1 cellular context compared by ENCODE assay signal in the genomic region with DNA sequence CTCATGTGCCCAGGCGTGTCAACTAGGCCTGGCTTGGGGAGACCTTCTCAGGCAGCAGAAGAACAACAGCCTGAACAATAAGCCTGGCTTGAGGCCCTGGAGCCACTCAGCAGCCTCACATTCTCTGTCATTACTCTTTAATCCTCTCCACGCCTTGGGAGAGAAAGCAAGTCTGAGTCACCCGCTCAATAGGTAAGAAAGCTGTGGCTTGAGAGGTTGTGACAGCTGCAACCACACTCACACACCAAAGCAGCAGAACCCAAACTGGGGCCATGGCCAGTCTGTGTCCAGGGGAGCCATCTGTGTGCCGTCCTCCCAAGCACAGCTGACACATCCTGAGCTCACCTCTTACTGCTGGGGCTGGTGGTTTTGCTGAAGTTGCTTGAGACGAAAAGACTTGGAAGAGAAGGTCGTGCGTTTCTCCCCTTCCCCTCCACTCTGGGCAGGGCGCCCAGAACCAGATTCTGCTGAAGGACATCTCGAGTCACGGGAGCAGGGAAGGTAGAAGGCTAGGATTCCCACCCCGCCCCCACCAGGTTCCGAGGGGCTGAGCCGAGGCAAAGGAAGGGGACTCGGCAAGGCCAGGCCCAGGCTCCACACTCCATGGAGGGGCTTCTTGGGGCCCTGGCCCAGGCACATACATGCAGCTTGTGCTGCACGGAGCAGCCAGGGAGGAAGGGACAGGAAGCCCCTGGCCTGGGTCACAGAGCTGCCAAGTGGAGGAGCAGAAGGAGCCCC.
TF ChIP-seq lines count a peak whose summit lies in the region.

No MANE protein-coding gene starts in this region.

TF ChIP-seq in HepG2, 621 proteins besides CTCF, POLR2A, EP300 and RAD21 (continues in another document):
- no peak for TF ChIP-seq CC2D1A (CRISPR knock-in tag; IDR thresholded peaks at IDR 0.05)
- TF ChIP-seq PCBP1 (IDR thresholded peaks at IDR 0.05; ENCODE audit: borderline replicate concordance, low read depth, low read length) = no peak
- no peak for TF ChIP-seq ZNF879 (CRISPR knock-in tag; IDR thresholded peaks at IDR 0.05)
- TF ChIP-seq, protein P1, sequence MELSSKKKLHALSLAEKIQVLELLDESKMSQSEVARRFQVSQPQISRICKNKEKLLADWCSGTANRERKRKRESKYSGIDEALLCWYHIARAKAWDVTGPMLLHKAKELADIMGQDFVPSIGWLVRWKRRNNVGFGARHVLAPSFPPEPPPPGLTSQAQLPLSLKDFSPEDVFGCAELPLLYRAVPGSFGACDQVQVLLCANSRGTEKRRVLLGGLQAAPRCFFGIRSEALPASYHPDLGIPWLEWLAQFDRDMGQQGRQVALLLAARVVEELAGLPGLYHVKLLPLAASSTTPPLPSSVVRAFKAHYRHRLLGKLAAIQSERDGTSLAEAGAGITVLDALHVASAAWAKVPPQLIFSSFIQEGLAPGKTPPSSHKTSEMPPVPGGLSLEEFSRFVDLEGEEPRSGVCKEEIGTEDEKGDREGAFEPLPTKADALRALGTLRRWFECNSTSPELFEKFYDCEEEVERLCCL (CRISPR knock-in tag; IDR thresholded peaks at IDR 0.05; ENCODE audit: borderline replicate concordance) = no peak
- TF ChIP-seq HOXA5 (CRISPR knock-in tag; IDR thresholded peaks at IDR 0.05) = no peak
- no peak for TF ChIP-seq NFYB (CRISPR knock-in tag; IDR thresholded peaks at IDR 0.05)
- TF ChIP-seq, protein P2, sequence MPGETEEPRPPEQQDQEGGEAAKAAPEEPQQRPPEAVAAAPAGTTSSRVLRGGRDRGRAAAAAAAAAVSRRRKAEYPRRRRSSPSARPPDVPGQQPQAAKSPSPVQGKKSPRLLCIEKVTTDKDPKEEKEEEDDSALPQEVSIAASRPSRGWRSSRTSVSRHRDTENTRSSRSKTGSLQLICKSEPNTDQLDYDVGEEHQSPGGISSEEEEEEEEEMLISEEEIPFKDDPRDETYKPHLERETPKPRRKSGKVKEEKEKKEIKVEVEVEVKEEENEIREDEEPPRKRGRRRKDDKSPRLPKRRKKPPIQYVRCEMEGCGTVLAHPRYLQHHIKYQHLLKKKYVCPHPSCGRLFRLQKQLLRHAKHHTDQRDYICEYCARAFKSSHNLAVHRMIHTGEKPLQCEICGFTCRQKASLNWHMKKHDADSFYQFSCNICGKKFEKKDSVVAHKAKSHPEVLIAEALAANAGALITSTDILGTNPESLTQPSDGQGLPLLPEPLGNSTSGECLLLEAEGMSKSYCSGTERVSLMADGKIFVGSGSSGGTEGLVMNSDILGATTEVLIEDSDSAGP (CRISPR knock-in tag; IDR thresholded peaks at IDR 0.05; ENCODE audit: borderline replicate concordance) = peak; percentile 64; the same call in 1 of the 2 replicates
- no peak for TF ChIP-seq RNF2 (conservative IDR thresholded peaks at IDR 0.05; ENCODE audit: low read depth)
- no peak for TF ChIP-seq ZSCAN25 (CRISPR knock-in tag; IDR thresholded peaks at IDR 0.05)
- TF ChIP-seq SSRP1 (CRISPR knock-in tag; IDR thresholded peaks at IDR 0.05) = no peak
- TF ChIP-seq, protein P3, sequence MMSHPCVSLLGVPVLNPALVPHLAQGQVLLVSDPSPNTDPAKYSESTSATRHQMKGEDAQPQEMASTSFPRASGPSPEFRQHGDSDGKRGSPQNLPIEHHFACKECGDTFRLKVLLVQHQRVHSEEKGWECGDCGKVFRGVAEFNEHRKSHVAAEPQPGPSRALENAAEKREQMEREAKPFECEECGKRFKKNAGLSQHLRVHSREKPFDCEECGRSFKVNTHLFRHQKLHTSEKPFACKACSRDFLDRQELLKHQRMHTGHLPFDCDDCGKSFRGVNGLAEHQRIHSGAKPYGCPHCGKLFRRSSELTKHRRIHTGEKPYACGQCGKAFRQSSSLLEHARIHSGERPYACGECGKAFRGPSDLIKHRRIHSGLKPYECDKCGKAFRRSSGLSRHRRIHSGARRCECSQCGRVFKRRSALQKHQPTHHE (CRISPR knock-in tag; IDR thresholded peaks at IDR 0.05; ENCODE audit: borderline replicate concordance) = no peak
- TF ChIP-seq ZFP36L2 (CRISPR knock-in tag; IDR thresholded peaks at IDR 0.05) = no peak
- TF ChIP-seq, protein P4, sequence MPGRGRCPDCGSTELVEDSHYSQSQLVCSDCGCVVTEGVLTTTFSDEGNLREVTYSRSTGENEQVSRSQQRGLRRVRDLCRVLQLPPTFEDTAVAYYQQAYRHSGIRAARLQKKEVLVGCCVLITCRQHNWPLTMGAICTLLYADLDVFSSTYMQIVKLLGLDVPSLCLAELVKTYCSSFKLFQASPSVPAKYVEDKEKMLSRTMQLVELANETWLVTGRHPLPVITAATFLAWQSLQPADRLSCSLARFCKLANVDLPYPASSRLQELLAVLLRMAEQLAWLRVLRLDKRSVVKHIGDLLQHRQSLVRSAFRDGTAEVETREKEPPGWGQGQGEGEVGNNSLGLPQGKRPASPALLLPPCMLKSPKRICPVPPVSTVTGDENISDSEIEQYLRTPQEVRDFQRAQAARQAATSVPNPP (CRISPR knock-in tag; IDR thresholded peaks at IDR 0.05) = no peak
- TF ChIP-seq ZNF713 (CRISPR knock-in tag; IDR thresholded peaks at IDR 0.05) = no peak
- no peak for TF ChIP-seq TMF1 (CRISPR knock-in tag; IDR thresholded peaks at IDR 0.05; ENCODE audit: low read depth)
- no peak for TF ChIP-seq ZNF839 (CRISPR knock-in tag; IDR thresholded peaks at IDR 0.05; ENCODE audit: borderline replicate concordance)
- TF ChIP-seq ZNF558 (CRISPR knock-in tag; IDR thresholded peaks at IDR 0.05; ENCODE audit: borderline replicate concordance) = no peak
- TF ChIP-seq, protein P5, sequence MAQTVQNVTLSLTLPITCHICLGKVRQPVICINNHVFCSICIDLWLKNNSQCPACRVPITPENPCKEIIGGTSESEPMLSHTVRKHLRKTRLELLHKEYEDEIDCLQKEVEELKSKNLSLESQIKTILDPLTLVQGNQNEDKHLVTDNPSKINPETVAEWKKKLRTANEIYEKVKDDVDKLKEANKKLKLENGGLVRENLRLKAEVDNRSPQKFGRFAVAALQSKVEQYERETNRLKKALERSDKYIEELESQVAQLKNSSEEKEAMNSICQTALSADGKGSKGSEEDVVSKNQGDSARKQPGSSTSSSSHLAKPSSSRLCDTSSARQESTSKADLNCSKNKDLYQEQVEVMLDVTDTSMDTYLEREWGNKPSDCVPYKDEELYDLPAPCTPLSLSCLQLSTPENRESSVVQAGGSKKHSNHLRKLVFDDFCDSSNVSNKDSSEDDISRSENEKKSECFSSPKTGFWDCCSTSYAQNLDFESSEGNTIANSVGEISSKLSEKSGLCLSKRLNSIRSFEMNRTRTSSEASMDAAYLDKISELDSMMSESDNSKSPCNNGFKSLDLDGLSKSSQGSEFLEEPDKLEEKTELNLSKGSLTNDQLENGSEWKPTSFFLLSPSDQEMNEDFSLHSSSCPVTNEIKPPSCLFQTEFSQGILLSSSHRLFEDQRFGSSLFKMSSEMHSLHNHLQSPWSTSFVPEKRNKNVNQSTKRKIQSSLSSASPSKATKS (CRISPR knock-in tag; IDR thresholded peaks at IDR 0.05) = no peak
- TF ChIP-seq, protein P6, sequence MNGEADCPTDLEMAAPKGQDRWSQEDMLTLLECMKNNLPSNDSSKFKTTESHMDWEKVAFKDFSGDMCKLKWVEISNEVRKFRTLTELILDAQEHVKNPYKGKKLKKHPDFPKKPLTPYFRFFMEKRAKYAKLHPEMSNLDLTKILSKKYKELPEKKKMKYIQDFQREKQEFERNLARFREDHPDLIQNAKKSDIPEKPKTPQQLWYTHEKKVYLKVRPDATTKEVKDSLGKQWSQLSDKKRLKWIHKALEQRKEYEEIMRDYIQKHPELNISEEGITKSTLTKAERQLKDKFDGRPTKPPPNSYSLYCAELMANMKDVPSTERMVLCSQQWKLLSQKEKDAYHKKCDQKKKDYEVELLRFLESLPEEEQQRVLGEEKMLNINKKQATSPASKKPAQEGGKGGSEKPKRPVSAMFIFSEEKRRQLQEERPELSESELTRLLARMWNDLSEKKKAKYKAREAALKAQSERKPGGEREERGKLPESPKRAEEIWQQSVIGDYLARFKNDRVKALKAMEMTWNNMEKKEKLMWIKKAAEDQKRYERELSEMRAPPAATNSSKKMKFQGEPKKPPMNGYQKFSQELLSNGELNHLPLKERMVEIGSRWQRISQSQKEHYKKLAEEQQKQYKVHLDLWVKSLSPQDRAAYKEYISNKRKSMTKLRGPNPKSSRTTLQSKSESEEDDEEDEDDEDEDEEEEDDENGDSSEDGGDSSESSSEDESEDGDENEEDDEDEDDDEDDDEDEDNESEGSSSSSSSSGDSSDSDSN (CRISPR knock-in tag; IDR thresholded peaks at IDR 0.05) = peak; percentile 41; the same call in 1 of the 2 replicates
- no peak for TF ChIP-seq ZNF577 (CRISPR knock-in tag; IDR thresholded peaks at IDR 0.05; ENCODE audit: borderline replicate concordance, low read depth)
- TF ChIP-seq, protein P7, sequence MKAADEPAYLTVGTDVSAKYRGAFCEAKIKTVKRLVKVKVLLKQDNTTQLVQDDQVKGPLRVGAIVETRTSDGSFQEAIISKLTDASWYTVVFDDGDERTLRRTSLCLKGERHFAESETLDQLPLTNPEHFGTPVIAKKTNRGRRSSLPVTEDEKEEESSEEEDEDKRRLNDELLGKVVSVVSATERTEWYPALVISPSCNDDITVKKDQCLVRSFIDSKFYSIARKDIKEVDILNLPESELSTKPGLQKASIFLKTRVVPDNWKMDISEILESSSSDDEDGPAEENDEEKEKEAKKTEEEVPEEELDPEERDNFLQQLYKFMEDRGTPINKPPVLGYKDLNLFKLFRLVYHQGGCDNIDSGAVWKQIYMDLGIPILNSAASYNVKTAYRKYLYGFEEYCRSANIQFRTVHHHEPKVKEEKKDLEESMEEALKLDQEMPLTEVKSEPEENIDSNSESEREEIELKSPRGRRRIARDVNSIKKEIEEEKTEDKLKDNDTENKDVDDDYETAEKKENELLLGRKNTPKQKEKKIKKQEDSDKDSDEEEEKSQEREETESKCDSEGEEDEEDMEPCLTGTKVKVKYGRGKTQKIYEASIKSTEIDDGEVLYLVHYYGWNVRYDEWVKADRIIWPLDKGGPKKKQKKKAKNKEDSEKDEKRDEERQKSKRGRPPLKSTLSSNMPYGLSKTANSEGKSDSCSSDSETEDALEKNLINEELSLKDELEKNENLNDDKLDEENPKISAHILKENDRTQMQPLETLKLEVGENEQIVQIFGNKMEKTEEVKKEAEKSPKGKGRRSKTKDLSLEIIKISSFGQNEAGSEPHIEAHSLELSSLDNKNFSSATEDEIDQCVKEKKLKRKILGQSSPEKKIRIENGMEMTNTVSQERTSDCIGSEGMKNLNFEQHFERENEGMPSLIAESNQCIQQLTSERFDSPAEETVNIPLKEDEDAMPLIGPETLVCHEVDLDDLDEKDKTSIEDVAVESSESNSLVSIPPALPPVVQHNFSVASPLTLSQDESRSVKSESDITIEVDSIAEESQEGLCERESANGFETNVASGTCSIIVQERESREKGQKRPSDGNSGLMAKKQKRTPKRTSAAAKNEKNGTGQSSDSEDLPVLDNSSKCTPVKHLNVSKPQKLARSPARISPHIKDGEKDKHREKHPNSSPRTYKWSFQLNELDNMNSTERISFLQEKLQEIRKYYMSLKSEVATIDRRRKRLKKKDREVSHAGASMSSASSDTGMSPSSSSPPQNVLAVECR (CRISPR knock-in tag; IDR thresholded peaks at IDR 0.05; ENCODE audit: borderline replicate concordance) = peak; percentile 40; the same call in 1 of the 2 replicates
- TF ChIP-seq SMARCE1 (IDR thresholded peaks at IDR 0.05; ENCODE audit: borderline replicate concordance) = no peak
- no peak for TF ChIP-seq ARID2 (CRISPR knock-in tag; IDR thresholded peaks at IDR 0.05; ENCODE audit: borderline replicate concordance)
- no peak for TF ChIP-seq ZNF644 (CRISPR knock-in tag; IDR thresholded peaks at IDR 0.05; ENCODE audit: low read depth)
- no peak for TF ChIP-seq MXD4 (CRISPR knock-in tag; IDR thresholded peaks at IDR 0.05)
- TF ChIP-seq ZNF589 (CRISPR knock-in tag; conservative IDR thresholded peaks at IDR 0.05) = no peak
- TF ChIP-seq, protein P8, sequence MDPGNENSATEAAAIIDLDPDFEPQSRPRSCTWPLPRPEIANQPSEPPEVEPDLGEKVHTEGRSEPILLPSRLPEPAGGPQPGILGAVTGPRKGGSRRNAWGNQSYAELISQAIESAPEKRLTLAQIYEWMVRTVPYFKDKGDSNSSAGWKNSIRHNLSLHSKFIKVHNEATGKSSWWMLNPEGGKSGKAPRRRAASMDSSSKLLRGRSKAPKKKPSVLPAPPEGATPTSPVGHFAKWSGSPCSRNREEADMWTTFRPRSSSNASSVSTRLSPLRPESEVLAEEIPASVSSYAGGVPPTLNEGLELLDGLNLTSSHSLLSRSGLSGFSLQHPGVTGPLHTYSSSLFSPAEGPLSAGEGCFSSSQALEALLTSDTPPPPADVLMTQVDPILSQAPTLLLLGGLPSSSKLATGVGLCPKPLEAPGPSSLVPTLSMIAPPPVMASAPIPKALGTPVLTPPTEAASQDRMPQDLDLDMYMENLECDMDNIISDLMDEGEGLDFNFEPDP (CRISPR knock-in tag; conservative IDR thresholded peaks at IDR 0.05) = peak; percentile 71; the same call in 1 of the 2 replicates
- TF ChIP-seq TEAD3 (CRISPR knock-in tag; optimal IDR thresholded peaks at IDR 0.05; ENCODE audit: borderline replicate concordance) = no peak
- no peak for TF ChIP-seq IKZF1 (IDR thresholded peaks at IDR 0.05)
- no peak for TF ChIP-seq AKAP8 (CRISPR knock-in tag; IDR thresholded peaks at IDR 0.05)
- TF ChIP-seq SP4 (CRISPR knock-in tag; IDR thresholded peaks at IDR 0.05) = no peak
- TF ChIP-seq, protein P9, sequence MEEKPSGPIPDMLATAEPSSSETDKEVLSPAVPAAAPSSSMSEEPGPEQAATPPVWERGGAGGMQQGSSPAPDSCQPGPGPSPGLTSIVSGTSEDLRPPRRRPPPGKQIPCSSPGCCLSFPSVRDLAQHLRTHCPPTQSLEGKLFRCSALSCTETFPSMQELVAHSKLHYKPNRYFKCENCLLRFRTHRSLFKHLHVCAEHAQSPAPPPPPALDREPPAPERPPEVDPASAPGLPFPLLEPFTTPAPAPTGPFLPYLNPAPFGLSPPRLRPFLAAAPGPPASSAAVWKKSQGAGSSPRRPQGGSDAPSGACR (CRISPR knock-in tag; IDR thresholded peaks at IDR 0.05) = peak; percentile 78; the same call in 1 of the 2 replicates
- 0 out of 2 replicates have a peak, but pooled peaks have one; percentile 33 for TF ChIP-seq FOXC1 (CRISPR knock-in tag; IDR thresholded peaks at IDR 0.05; ENCODE audit: borderline replicate concordance)
- no peak for TF ChIP-seq TBX2 (CRISPR knock-in tag; IDR thresholded peaks at IDR 0.05; ENCODE audit: borderline replicate concordance)
- no peak for TF ChIP-seq GTF3A (CRISPR knock-in tag; conservative IDR thresholded peaks at IDR 0.05)
- no peak for TF ChIP-seq NR2F6 (IDR thresholded peaks at IDR 0.05)
- TF ChIP-seq NR2F6 (CRISPR knock-in tag; IDR thresholded peaks at IDR 0.05) = no peak
- TF ChIP-seq, protein P10, sequence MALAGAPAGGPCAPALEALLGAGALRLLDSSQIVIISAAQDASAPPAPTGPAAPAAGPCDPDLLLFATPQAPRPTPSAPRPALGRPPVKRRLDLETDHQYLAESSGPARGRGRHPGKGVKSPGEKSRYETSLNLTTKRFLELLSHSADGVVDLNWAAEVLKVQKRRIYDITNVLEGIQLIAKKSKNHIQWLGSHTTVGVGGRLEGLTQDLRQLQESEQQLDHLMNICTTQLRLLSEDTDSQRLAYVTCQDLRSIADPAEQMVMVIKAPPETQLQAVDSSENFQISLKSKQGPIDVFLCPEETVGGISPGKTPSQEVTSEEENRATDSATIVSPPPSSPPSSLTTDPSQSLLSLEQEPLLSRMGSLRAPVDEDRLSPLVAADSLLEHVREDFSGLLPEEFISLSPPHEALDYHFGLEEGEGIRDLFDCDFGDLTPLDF (CRISPR knock-in tag; IDR thresholded peaks at IDR 0.05) = no peak
- no peak for TF ChIP-seq HNRNPL (IDR thresholded peaks at IDR 0.05; ENCODE audit: low read depth, low read length)
- no peak for TF ChIP-seq ATF7-NPFF (CRISPR knock-in tag; IDR thresholded peaks at IDR 0.05; ENCODE audit: low read depth)
